ENCODE assay signal across 20 cellular contexts in genomic region chr5:91010090-91010489, GRCh38.
A peak's percentile ranks its signal among the peaks of the same experiment; 100 is the strongest.
DNase-seq lines count a peak whose midpoint lies in the region; ATAC-seq and TF ChIP-seq lines count a peak whose summit lies in the region.
"Had no signal": no experiment of that assay in that cellular context is flagged by ENCODE, and none has a peak within 500 bp of the region (broad histone marks: within the 10 kb centered on the region; RNA-seq: fewer than 3 reads in every experiment).

No MANE protein-coding gene starts in this region.

- no peak overlapping the region for H3K27ac Mint-ChIP-seq in activated CD8-positive, alpha-beta T cell treated with anti-CD3 and anti-CD28 coated beads for 36 hours
- H3K27ac Mint-ChIP-seq in activated CD8-positive, alpha-beta T cell treated with anti-CD3 and anti-CD28 coated beads, Interleukin-2, amount 10 ng/mL, durations not matched to agents 7 days and 5 days, result no peak overlapping the region
- no peak overlapping the region for H3K27ac Mint-ChIP-seq in activated naive CD8-positive, alpha-beta T cell treated with anti-CD3 and anti-CD28 coated beads, Interleukin-2, amount 10 ng/mL, durations not matched to agents 7 days and 5 days
- H3K27ac Mint-ChIP-seq in nephron progenitor cell, result peak overlapping the region; percentile 37
- H3K27ac Mint-ChIP-seq: B cell; CD4-positive, CD25-positive, alpha-beta regulatory T cell; CD8-positive, alpha-beta T cell had no signal

- CTCF ChIA-PET in activated CD8-positive, alpha-beta T cell treated with anti-CD3 and anti-CD28 coated beads for 36 hours (lab: Charles Lee), result interaction anchor here (1.0 kb wide), 1 partner anchor 78 kb away, joined by 3 read pairs; no protein-coding TSS in a partner anchor
- CTCF ChIA-PET in activated CD8-positive, alpha-beta T cell treated with anti-CD3 and anti-CD28 coated beads, Interleukin-2, amount 10 ng/mL, durations not matched to agents 7 days and 5 days (lab: Charles Lee), result no interaction called here

- H3K4me1 ChIP-seq in colonic mucosa (no peaks in the 10 kb centered on the region), transverse colon (no peaks in the 10 kb centered on the region), sigmoid colon (no peaks in the 10 kb centered on the region)
- H3K4me1 ChIP-seq: BLaER1 had no signal

- H3K36me3 ChIP-seq in colonic mucosa, result no peaks in the 10 kb centered on the region
- no peaks in the 10 kb centered on the region for H3K36me3 ChIP-seq in transverse colon
- no peaks in the 10 kb centered on the region for H3K36me3 ChIP-seq in sigmoid colon
- H3K36me3 ChIP-seq: BLaER1 had no signal

- peak; percentile 62 for ATAC-seq in activated CD8-positive, alpha-beta T cell treated with anti-CD3 and anti-CD28 coated beads for 36 hours
- ATAC-seq in activated CD8-positive, alpha-beta T cell treated with anti-CD3 and anti-CD28 coated beads, Interleukin-2, amount 10 ng/mL, durations not matched to agents 7 days and 5 days, result no peak
- ATAC-seq in activated naive CD8-positive, alpha-beta T cell treated with anti-CD3 and anti-CD28 coated beads, Interleukin-2, amount 10 ng/mL, durations not matched to agents 7 days and 5 days (ENCODE audit: low read depth), result peak; percentile 39
- ATAC-seq: CD8-positive, alpha-beta T cell had no signal

- H3K27ac ChIP-seq in colonic mucosa, result no peak overlapping the region
- no peak overlapping the region for H3K27ac ChIP-seq in transverse colon
- H3K27ac ChIP-seq in sigmoid colon, result no peak overlapping the region
- H3K27ac ChIP-seq: 22Rv1, BLaER1, C4-2B, GM23248 had no signal

- H3K9ac ChIP-seq in colonic mucosa (ENCODE audit: low read depth in 2 of 2, low read length in 2 of 2), result no peak overlapping the region
- H3K9ac ChIP-seq: BLaER1, GM23248 had no signal

- in situ Hi-C loops in transverse colon (cut with MboI; ENCODE audit: low pct_ligation_motif_present in 1 of 4, low pct_unique_long_range_greater_than_20kb in 1 of 4, low sequenced_read_pairs in 3 of 4), result no loop called here

- H3K4me3 Mint-ChIP-seq in activated CD8-positive, alpha-beta T cell treated with anti-CD3 and anti-CD28 coated beads for 36 hours, result no peak overlapping the region
- H3K4me3 Mint-ChIP-seq in activated CD8-positive, alpha-beta T cell treated with anti-CD3 and anti-CD28 coated beads, Interleukin-2, amount 10 ng/mL, durations not matched to agents 7 days and 5 days, result no peak overlapping the region
- no peak overlapping the region for H3K4me3 Mint-ChIP-seq in activated naive CD8-positive, alpha-beta T cell treated with anti-CD3 and anti-CD28 coated beads, Interleukin-2, amount 10 ng/mL, durations not matched to agents 7 days and 5 days
- H3K4me3 Mint-ChIP-seq in nephron progenitor cell, result no peak overlapping the region
- H3K4me3 Mint-ChIP-seq: B cell; CD4-positive, CD25-positive, alpha-beta regulatory T cell; CD8-positive, alpha-beta T cell had no signal

- peaks cover 3% of the 10 kb centered on the region for H3K9me3 Mint-ChIP-seq in activated CD8-positive, alpha-beta T cell treated with anti-CD3 and anti-CD28 coated beads for 36 hours
- H3K9me3 Mint-ChIP-seq in activated CD8-positive, alpha-beta T cell treated with anti-CD3 and anti-CD28 coated beads, Interleukin-2, amount 10 ng/mL, durations not matched to agents 7 days and 5 days (ENCODE audit: insufficient read depth), result peaks cover 8% of the 10 kb centered on the region
- H3K9me3 Mint-ChIP-seq in activated naive CD8-positive, alpha-beta T cell treated with anti-CD3 and anti-CD28 coated beads, Interleukin-2, amount 10 ng/mL, durations not matched to agents 7 days and 5 days, result peaks cover 11% of the 10 kb centered on the region
- H3K9me3 Mint-ChIP-seq in nephron progenitor cell, result peaks cover 23% of the 10 kb centered on the region

- TF ChIP-seq EP300 in transverse colon (IDR thresholded peaks at IDR 0.05; ENCODE audit: low read depth) (no peak), sigmoid colon (IDR thresholded peaks at IDR 0.05) (no peak)

- POLR2A ChIA-PET in activated CD8-positive, alpha-beta T cell treated with anti-CD3 and anti-CD28 coated beads for 36 hours (lab: Charles Lee), result interaction anchor here (0.6 kb wide), 1 partner anchor 24 kb away, joined by 7 read pairs; no protein-coding TSS in a partner anchor
- POLR2A ChIA-PET in activated CD8-positive, alpha-beta T cell treated with anti-CD3 and anti-CD28 coated beads, Interleukin-2, amount 10 ng/mL, durations not matched to agents 7 days and 5 days (lab: Charles Lee), result no interaction called here
- POLR2A ChIA-PET in activated naive CD8-positive, alpha-beta T cell treated with anti-CD3 and anti-CD28 coated beads, Interleukin-2, amount 10 ng/mL, durations not matched to agents 7 days and 5 days (lab: Charles Lee), result no interaction called here

- 70 to 77% methylated on average over 2 of the region's 2 CpGs for WGBS in transverse colon (ENCODE audit: low coverage in 1 of 2), 2 donors
- WGBS in sigmoid colon, 2 donors, result 69 to 81% methylated on average over 2 of the region's 2 CpGs

- peaks cover 19% of the 10 kb centered on the region for H3K27me3 Mint-ChIP-seq in activated CD8-positive, alpha-beta T cell treated with anti-CD3 and anti-CD28 coated beads for 36 hours
- H3K27me3 Mint-ChIP-seq in activated CD8-positive, alpha-beta T cell treated with anti-CD3 and anti-CD28 coated beads, Interleukin-2, amount 10 ng/mL, durations not matched to agents 7 days and 5 days (ENCODE audit: low read depth), result peaks cover 2% of the 10 kb centered on the region
- peaks cover 3% of the 10 kb centered on the region for H3K27me3 Mint-ChIP-seq in activated naive CD8-positive, alpha-beta T cell treated with anti-CD3 and anti-CD28 coated beads, Interleukin-2, amount 10 ng/mL, durations not matched to agents 7 days and 5 days
- no peaks in the 10 kb centered on the region for H3K27me3 Mint-ChIP-seq in nephron progenitor cell (ENCODE audit: low read depth, poor library complexity)
- H3K27me3 Mint-ChIP-seq: B cell had no signal

- H3K27me3 ChIP-seq in colonic mucosa, result no peaks in the 10 kb centered on the region
- H3K27me3 ChIP-seq in transverse colon, result no peaks in the 10 kb centered on the region
- H3K27me3 ChIP-seq in sigmoid colon, result no peaks in the 10 kb centered on the region
- H3K27me3 ChIP-seq: BLaER1 had no signal

- no peaks in the 10 kb centered on the region for H3K9me3 ChIP-seq in colonic mucosa
- no peaks in the 10 kb centered on the region for H3K9me3 ChIP-seq in transverse colon
- no peaks in the 10 kb centered on the region for H3K9me3 ChIP-seq in sigmoid colon

- H3K36me3 Mint-ChIP-seq in activated CD8-positive, alpha-beta T cell treated with anti-CD3 and anti-CD28 coated beads for 36 hours (ENCODE audit: low read depth), result no peaks in the 10 kb centered on the region
- no peaks in the 10 kb centered on the region for H3K36me3 Mint-ChIP-seq in activated CD8-positive, alpha-beta T cell treated with anti-CD3 and anti-CD28 coated beads, Interleukin-2, amount 10 ng/mL, durations not matched to agents 7 days and 5 days (ENCODE audit: low read depth)
- H3K36me3 Mint-ChIP-seq in activated naive CD8-positive, alpha-beta T cell treated with anti-CD3 and anti-CD28 coated beads, Interleukin-2, amount 10 ng/mL, durations not matched to agents 7 days and 5 days, result peaks cover under 1% of the 10 kb centered on the region
- H3K36me3 Mint-ChIP-seq in nephron progenitor cell (ENCODE audit: low read depth), result peaks cover 34% of the 10 kb centered on the region
- H3K36me3 Mint-ChIP-seq: CD4-positive, CD25-positive, alpha-beta regulatory T cell; CD8-positive, alpha-beta T cell had no signal

- H3K4me3 ChIP-seq in colonic mucosa, result no peak overlapping the region
- H3K4me3 ChIP-seq in transverse colon, result no peak overlapping the region
- H3K4me3 ChIP-seq in sigmoid colon, result no peak overlapping the region
- H3K4me3 ChIP-seq: BLaER1, GM23248 had no signal

- intact Hi-C loops in activated CD8-positive, alpha-beta T cell treated with anti-CD3 and anti-CD28 coated beads for 36 hours (cut with micrococcal nuclease), result no loop called here
- intact Hi-C loops in colonic mucosa (cut with DNase I), result no loop called here
- intact Hi-C loops in transverse colon (cut with DNase I; ENCODE audit: low total_unique reads), result no loop called here
- intact Hi-C loops in sigmoid colon (cut with DNase I), result no loop called here

- TF ChIP-seq POLR2A in transverse colon (IDR thresholded peaks at IDR 0.05), result no peak
- no peak for TF ChIP-seq POLR2A in sigmoid colon (IDR thresholded peaks at IDR 0.05)

- TF ChIP-seq CTCF in activated CD8-positive, alpha-beta T cell treated with anti-CD3 and anti-CD28 coated beads for 36 hours (IDR thresholded peaks at IDR 0.05), result no peak
- TF ChIP-seq CTCF in nephron progenitor cell (IDR thresholded peaks at IDR 0.05) (no peak), colonic mucosa (IDR thresholded peaks at IDR 0.05) (no peak), transverse colon (IDR thresholded peaks at IDR 0.05) (no peak), sigmoid colon (IDR thresholded peaks at IDR 0.05) (no peak)

- H3K4me1 Mint-ChIP-seq in activated CD8-positive, alpha-beta T cell treated with anti-CD3 and anti-CD28 coated beads for 36 hours (ENCODE audit: low read depth), result peaks cover 5% of the 10 kb centered on the region
- no peaks in the 10 kb centered on the region for H3K4me1 Mint-ChIP-seq in activated CD8-positive, alpha-beta T cell treated with anti-CD3 and anti-CD28 coated beads, Interleukin-2, amount 10 ng/mL, durations not matched to agents 7 days and 5 days (ENCODE audit: low read depth)
- H3K4me1 Mint-ChIP-seq in activated naive CD8-positive, alpha-beta T cell treated with anti-CD3 and anti-CD28 coated beads, Interleukin-2, amount 10 ng/mL, durations not matched to agents 7 days and 5 days, result peaks cover 6% of the 10 kb centered on the region
- no peaks in the 10 kb centered on the region for H3K4me1 Mint-ChIP-seq in nephron progenitor cell
- H3K4me1 Mint-ChIP-seq: B cell; CD4-positive, CD25-positive, alpha-beta regulatory T cell had no signal

- DNase-seq in activated CD8-positive, alpha-beta T cell treated with anti-CD3 and anti-CD28 coated beads for 36 hours, result no peak
- no peak for DNase-seq in activated CD8-positive, alpha-beta T cell treated with anti-CD3 and anti-CD28 coated beads, Interleukin-2, amount 10 ng/mL, durations not matched to agents 7 days and 5 days
- DNase-seq in COLO829 (ENCODE audit: low spot score) (peak; percentile 51), nephron progenitor cell (no peak), colonic mucosa (no peak), transverse colon (no peak), sigmoid colon (no peak)
- DNase-seq in activated naive CD8-positive, alpha-beta T cell treated with anti-CD3 and anti-CD28 coated beads, Interleukin-2, amount 10 ng/mL, durations not matched to agents 7 days and 5 days, result no peak
- DNase-seq: CD8-positive, alpha-beta T cell; DMS53; DMS79 treated with DMSO at 0.1 percent for 48 hours; GF-D8; GM23248; H7; HCEC 1CT had no signal
